ENCODE assay signal across 1 cellular context in the genomic region with DNA sequence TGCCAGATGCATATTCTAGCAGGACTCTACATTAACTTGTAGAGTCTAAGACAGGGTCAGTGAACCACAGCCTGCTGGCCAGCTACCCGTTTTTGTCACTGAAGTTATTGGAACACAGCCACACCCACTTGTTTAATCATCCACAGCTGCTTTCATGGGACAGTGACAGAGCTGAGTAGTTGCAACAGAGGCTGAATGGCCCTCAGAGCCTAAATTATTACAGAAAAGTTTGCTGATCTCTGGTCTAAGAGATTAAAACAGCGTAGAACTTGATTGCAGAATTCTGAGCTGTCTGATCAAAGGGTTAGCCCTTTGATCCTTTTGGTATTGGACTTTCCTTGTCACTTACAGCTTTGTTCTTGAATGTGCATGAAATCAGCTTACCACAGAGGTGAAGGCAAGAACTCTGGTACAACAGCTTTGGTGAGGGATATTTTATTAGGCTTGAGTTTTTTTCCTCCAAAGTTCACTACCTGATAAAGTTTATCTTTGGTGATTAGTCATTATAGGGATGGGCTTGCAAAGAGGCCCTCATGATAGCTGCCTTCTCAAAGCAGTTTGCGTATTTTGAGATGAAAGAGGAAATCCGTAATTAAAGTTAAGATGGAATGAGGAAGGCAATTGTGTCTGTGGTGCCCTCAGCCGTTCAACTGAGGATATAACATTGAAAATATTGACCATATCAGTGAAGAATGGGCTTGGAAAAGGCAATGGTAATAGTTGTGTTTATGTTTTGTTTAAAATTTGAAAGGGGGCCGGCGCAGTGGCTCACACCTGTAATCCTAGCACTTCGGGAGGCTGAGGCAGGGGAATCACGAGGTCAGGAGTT.
TF ChIP-seq lines count a peak whose summit lies in the region.

No MANE protein-coding gene starts in this region.

TF ChIP-seq in HepG2, 621 proteins besides CTCF, POLR2A, EP300 and RAD21 (continued from another document and continues in another):
- TF ChIP-seq, protein P1, sequence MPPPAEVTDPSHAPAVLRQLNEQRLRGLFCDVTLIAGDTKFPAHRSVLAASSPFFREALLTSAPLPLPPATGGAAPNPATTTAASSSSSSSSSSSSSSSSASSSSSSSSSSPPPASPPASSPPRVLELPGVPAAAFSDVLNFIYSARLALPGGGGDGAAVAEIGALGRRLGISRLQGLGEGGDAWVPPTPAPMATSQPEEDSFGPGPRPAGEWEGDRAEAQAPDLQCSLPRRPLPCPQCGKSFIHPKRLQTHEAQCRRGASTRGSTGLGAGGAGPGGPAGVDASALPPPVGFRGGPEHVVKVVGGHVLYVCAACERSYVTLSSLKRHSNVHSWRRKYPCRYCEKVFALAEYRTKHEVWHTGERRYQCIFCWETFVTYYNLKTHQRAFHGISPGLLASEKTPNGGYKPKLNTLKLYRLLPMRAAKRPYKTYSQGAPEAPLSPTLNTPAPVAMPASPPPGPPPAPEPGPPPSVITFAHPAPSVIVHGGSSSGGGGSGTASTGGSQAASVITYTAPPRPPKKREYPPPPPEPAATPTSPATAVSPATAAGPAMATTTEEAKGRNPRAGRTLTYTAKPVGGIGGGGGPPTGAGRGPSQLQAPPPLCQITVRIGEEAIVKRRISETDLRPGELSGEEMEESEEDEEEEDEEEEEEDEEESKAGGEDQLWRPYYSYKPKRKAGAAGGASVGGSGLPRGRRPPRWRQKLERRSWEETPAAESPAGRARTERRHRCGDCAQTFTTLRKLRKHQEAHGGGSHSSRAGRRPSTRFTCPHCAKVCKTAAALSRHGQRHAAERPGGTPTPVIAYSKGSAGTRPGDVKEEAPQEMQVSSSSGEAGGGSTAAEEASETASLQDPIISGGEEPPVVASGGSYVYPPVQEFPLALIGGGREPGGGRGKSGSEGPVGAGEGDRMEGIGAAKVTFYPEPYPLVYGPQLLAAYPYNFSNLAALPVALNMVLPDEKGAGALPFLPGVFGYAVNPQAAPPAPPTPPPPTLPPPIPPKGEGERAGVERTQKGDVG (CRISPR knock-in tag; IDR thresholded peaks at IDR 0.05; ENCODE audit: borderline replicate concordance): no peak
- no peak for TF ChIP-seq RBAK (CRISPR knock-in tag; IDR thresholded peaks at IDR 0.05)
- TF ChIP-seq ZNF329 (CRISPR knock-in tag; IDR thresholded peaks at IDR 0.05; ENCODE audit: low read depth): no peak
- no peak for TF ChIP-seq FOXC1 (CRISPR knock-in tag; IDR thresholded peaks at IDR 0.05; ENCODE audit: borderline replicate concordance)
- no peak for TF ChIP-seq BCL3 (CRISPR knock-in tag; IDR thresholded peaks at IDR 0.05)
- no peak for TF ChIP-seq TEAD2 (CRISPR knock-in tag; IDR thresholded peaks at IDR 0.05)
- TF ChIP-seq DZIP1 (CRISPR knock-in tag; IDR thresholded peaks at IDR 0.05): no peak
- no peak for TF ChIP-seq MTF1 (CRISPR knock-in tag; IDR thresholded peaks at IDR 0.05)
- TF ChIP-seq, protein P2, sequence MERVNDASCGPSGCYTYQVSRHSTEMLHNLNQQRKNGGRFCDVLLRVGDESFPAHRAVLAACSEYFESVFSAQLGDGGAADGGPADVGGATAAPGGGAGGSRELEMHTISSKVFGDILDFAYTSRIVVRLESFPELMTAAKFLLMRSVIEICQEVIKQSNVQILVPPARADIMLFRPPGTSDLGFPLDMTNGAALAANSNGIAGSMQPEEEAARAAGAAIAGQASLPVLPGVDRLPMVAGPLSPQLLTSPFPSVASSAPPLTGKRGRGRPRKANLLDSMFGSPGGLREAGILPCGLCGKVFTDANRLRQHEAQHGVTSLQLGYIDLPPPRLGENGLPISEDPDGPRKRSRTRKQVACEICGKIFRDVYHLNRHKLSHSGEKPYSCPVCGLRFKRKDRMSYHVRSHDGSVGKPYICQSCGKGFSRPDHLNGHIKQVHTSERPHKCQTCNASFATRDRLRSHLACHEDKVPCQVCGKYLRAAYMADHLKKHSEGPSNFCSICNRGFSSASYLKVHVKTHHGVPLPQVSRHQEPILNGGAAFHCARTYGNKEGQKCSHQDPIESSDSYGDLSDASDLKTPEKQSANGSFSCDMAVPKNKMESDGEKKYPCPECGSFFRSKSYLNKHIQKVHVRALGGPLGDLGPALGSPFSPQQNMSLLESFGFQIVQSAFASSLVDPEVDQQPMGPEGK (CRISPR knock-in tag; IDR thresholded peaks at IDR 0.05): peak; percentile 30; the same call in 1 of the 2 replicates
- TF ChIP-seq ZHX1 (CRISPR knock-in tag; IDR thresholded peaks at IDR 0.05; ENCODE audit: low read depth): no peak
- TF ChIP-seq, protein P3, sequence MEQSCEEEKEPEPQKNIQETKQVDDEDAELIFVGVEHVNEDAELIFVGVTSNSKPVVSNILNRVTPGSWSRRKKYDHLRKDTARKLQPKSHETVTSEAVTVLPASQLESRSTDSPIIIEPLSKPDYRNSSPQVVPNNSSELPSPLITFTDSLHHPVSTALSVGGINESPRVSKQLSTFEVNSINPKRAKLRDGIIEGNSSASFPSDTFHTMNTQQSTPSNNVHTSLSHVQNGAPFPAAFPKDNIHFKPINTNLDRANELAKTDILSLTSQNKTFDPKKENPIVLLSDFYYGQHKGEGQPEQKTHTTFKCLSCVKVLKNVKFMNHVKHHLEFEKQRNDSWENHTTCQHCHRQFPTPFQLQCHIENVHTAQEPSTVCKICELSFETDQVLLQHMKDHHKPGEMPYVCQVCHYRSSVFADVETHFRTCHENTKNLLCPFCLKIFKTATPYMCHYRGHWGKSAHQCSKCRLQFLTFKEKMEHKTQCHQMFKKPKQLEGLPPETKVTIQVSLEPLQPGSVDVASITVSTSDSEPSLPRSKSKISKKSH (CRISPR knock-in tag; IDR thresholded peaks at IDR 0.05; ENCODE audit: borderline replicate concordance): no peak
- TF ChIP-seq ZNF780A (CRISPR knock-in tag; IDR thresholded peaks at IDR 0.05): no peak
- no peak for TF ChIP-seq ZBTB39 (CRISPR knock-in tag; IDR thresholded peaks at IDR 0.05)
- no peak for TF ChIP-seq ZNF333 (CRISPR knock-in tag; IDR thresholded peaks at IDR 0.05; ENCODE audit: borderline replicate concordance)
- TF ChIP-seq, protein P4, sequence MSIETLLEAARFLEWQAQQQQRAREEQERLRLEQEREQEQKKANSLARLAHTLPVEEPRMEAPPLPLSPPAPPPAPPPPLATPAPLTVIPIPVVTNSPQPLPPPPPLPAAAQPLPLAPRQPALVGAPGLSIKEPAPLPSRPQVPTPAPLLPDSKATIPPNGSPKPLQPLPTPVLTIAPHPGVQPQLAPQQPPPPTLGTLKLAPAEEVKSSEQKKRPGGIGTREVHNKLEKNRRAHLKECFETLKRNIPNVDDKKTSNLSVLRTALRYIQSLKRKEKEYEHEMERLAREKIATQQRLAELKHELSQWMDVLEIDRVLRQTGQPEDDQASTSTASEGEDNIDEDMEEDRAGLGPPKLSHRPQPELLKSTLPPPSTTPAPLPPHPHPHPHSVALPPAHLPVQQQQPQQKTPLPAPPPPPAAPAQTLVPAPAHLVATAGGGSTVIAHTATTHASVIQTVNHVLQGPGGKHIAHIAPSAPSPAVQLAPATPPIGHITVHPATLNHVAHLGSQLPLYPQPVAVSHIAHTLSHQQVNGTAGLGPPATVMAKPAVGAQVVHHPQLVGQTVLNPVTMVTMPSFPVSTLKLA (IDR thresholded peaks at IDR 0.05): no peak
- no peak for TF ChIP-seq ZNF512B (CRISPR knock-in tag; IDR thresholded peaks at IDR 0.05; ENCODE audit: borderline replicate concordance)
- TF ChIP-seq RBM39 (IDR thresholded peaks at IDR 0.05; ENCODE audit: low read depth, low read length, poor library complexity, severe bottlenecking): no peak
- peak; percentile 62; the same call in 1 of the 2 replicates for TF ChIP-seq ZBTB37 (CRISPR knock-in tag; IDR thresholded peaks at IDR 0.05)
- no peak for TF ChIP-seq CBX1 (IDR thresholded peaks at IDR 0.05; ENCODE audit: low read depth)
- peak; percentile 63 for TF ChIP-seq STAG1 (CRISPR knock-in tag; IDR thresholded peaks at IDR 0.05)
- TF ChIP-seq ATAD3A (CRISPR knock-in tag; IDR thresholded peaks at IDR 0.05): no peak
- no peak for TF ChIP-seq PAX8 (CRISPR knock-in tag; IDR thresholded peaks at IDR 0.05; ENCODE audit: borderline replicate concordance)
- TF ChIP-seq NFE2L1 (CRISPR knock-in tag; IDR thresholded peaks at IDR 0.05; ENCODE audit: borderline replicate concordance): no peak
- TF ChIP-seq ARID2 (CRISPR knock-in tag; IDR thresholded peaks at IDR 0.05; ENCODE audit: borderline replicate concordance): no peak
- no peak for TF ChIP-seq ZNF160 (CRISPR knock-in tag; IDR thresholded peaks at IDR 0.05)
- no peak for TF ChIP-seq ZNF670 (CRISPR knock-in tag; IDR thresholded peaks at IDR 0.05; ENCODE audit: borderline replicate concordance)
- TF ChIP-seq MTA1 (CRISPR knock-in tag; IDR thresholded peaks at IDR 0.05; ENCODE audit: borderline replicate concordance): no peak
